ENCODE assay signal across 8 cellular contexts in genomic region chr1:2546515-2547209, GRCh38. TPM values are rescaled to one million over a fixed set of nuclear protein-coding genes. Genes with fewer than 3 reads are reported as not detected.
DNase-seq lines count a peak whose midpoint lies in the region; ATAC-seq and TF ChIP-seq lines count a peak whose summit lies in the region.

No MANE protein-coding gene starts in this region.

- H3K36me3 Mint-ChIP-seq in activated naive CD4-positive, alpha-beta T cell treated with anti-CD3 and anti-CD28 coated beads, Interleukin-2, amount 50 U/mL, for 24 hours = no peaks in the 10 kb centered on the region
- H3K36me3 Mint-ChIP-seq in glutamatergic neuron (ENCODE audit: unreplicated experiment) (no peaks in the 10 kb centered on the region), osteocyte (ENCODE audit: unreplicated experiment) (no peaks in the 10 kb centered on the region)

- H3K9me3 ChIP-seq in SJSA1 (replicated peaks) (no peaks in the 10 kb centered on the region), tibial nerve (no peaks in the 10 kb centered on the region)

- peak overlapping the region; percentile 71 for H3K4me3 ChIP-seq in Jurkat, Clone E6-1 (ENCODE audit: low read length)
- peak overlapping the region; percentile 39 for H3K4me3 ChIP-seq in SJSA1
- H3K4me3 ChIP-seq in tibial nerve = peak overlapping the region; percentile 36 to 68 (median 51)

- H3K36me3 ChIP-seq in SJSA1 = no peaks in the 10 kb centered on the region
- H3K36me3 ChIP-seq in tibial nerve = no peaks in the 10 kb centered on the region

- no peaks in the 10 kb centered on the region for H3K9me3 Mint-ChIP-seq in activated naive CD4-positive, alpha-beta T cell treated with anti-CD3 and anti-CD28 coated beads, Interleukin-2, amount 50 U/mL, for 24 hours
- H3K9me3 Mint-ChIP-seq in glutamatergic neuron (ENCODE audit: unreplicated experiment) (peaks cover 2% of the 10 kb centered on the region), osteocyte (ENCODE audit: unreplicated experiment) (no peaks in the 10 kb centered on the region)

- DNase-seq in DMS 273 treated with DMSO at 0.1 percent for 48 hours (lab: John Stamatoyannopoulos, UW) = peak; percentile 25
- peak; percentile 93 for DNase-seq in Jurkat, Clone E6-1 (ENCODE audit: low read depth, low spot score)
- DNase-seq in SJSA1 (ENCODE audit: low read depth in 1 of 2, low spot score in 2 of 2) = peak; percentile 61 to 80
- DNase-seq in glutamatergic neuron = peak; percentile 70
- no peak for DNase-seq in osteocyte (ENCODE audit: extremely low spot score, unreplicated experiment)
- peak; percentile 68 to 81 for DNase-seq in tibial nerve (ENCODE audit: low spot score in 2 of 2)

- H3K4me1 Mint-ChIP-seq in activated naive CD4-positive, alpha-beta T cell treated with anti-CD3 and anti-CD28 coated beads, Interleukin-2, amount 50 U/mL, for 24 hours = peaks cover 19% of the 10 kb centered on the region
- H3K4me1 Mint-ChIP-seq in glutamatergic neuron (ENCODE audit: low read depth, unreplicated experiment) (peaks cover 13% of the 10 kb centered on the region), osteocyte (ENCODE audit: unreplicated experiment) (peaks cover 37% of the 10 kb centered on the region)

- no peak for TF ChIP-seq CTCF in glutamatergic neuron (IDR thresholded peaks at IDR 0.05; ENCODE audit: partially characterized antibody, unreplicated experiment)
- TF ChIP-seq CTCF in osteocyte (IDR thresholded peaks at IDR 0.05) = no peak
- peak in 2 of 5 experiments; percentile 36 to 42 for TF ChIP-seq CTCF in tibial nerve (IDR thresholded peaks at IDR 0.05)

- peak; percentile 37 for ATAC-seq in GM21529 (IDR thresholded peaks at IDR 0.05; ENCODE audit: unreplicated experiment)

- H3K27ac ChIP-seq in SJSA1 (peak overlapping the region; percentile 2; the same call in 1 of the 2 replicates), tibial nerve (peak overlapping the region; percentile 94 to 98 (median 96))

- H3K4me1 ChIP-seq in SJSA1 (replicated peaks) = peaks cover 40% of the 10 kb centered on the region
- H3K4me1 ChIP-seq in tibial nerve = peaks cover 0 to 67% (median 49%) of the 10 kb centered on the region in 4 donors

- 0 to 6% methylated on average over 8 to 22 of the region's 52 CpGs for WGBS in tibial nerve, 2 donors

- H3K27me3 ChIP-seq in SJSA1 (replicated peaks) (no peaks in the 10 kb centered on the region), tibial nerve (no peaks in the 10 kb centered on the region)

- H3K27me3 Mint-ChIP-seq in activated naive CD4-positive, alpha-beta T cell treated with anti-CD3 and anti-CD28 coated beads, Interleukin-2, amount 50 U/mL, for 24 hours = no peaks in the 10 kb centered on the region
- H3K27me3 Mint-ChIP-seq in glutamatergic neuron (ENCODE audit: unreplicated experiment) (peaks cover 5% of the 10 kb centered on the region), osteocyte (ENCODE audit: unreplicated experiment) (no peaks in the 10 kb centered on the region)

- peak; percentile 41 to 47 for TF ChIP-seq POLR2A in tibial nerve (IDR thresholded peaks at IDR 0.05)

- peak overlapping the region; percentile 84 for H3K4me3 Mint-ChIP-seq in activated naive CD4-positive, alpha-beta T cell treated with anti-CD3 and anti-CD28 coated beads, Interleukin-2, amount 50 U/mL, for 24 hours
- H3K4me3 Mint-ChIP-seq in glutamatergic neuron (ENCODE audit: unreplicated experiment) (peak overlapping the region; percentile 77), osteocyte (ENCODE audit: unreplicated experiment) (peak overlapping the region; percentile 61)

- TF ChIP-seq EP300 in tibial nerve (IDR thresholded peaks at IDR 0.05) = peak in 1 of 2 donors; percentile 76

- H3K27ac Mint-ChIP-seq in activated naive CD4-positive, alpha-beta T cell treated with anti-CD3 and anti-CD28 coated beads, Interleukin-2, amount 50 U/mL, for 24 hours = peak overlapping the region; percentile 85
- H3K27ac Mint-ChIP-seq in glutamatergic neuron (ENCODE audit: unreplicated experiment) (peak overlapping the region; percentile 43), osteocyte (ENCODE audit: unreplicated experiment) (no peak overlapping the region)

RNA-seq across cellular contexts. Expression of gene TNFRSF14, which starts 9.5 kb away (rescaled TPM):
- 10.1 TPM for polyA plus RNA-seq in Jurkat, Clone E6-1 (2012; ENCODE audit: insufficient read depth, insufficient read length)
- total RNA-seq in SJSA1 (2014; rRNA removed; shearing (Covaris generic)) = 8.1 and 22.2 TPM in 2 replicates
- total RNA-seq in glutamatergic neuron (ENCODE audit: unreplicated experiment) (1.2 TPM), osteocyte (6.5 TPM in 2 replicates), tibial nerve (100 to 1,000 TPM in 1 of 4 donors, 10 to 100 TPM in 3; 64.9 to 105 (median 91.1) TPM)

RNA-seq across cellular contexts. Expression of gene HES5, which starts 16.6 kb away (rescaled TPM):
- polyA plus RNA-seq in Jurkat, Clone E6-1 (2012; ENCODE audit: insufficient read depth, insufficient read length) = not detected
- not detected in 2 replicates for total RNA-seq in SJSA1 (2014; rRNA removed; shearing (Covaris generic))
- total RNA-seq in glutamatergic neuron (ENCODE audit: unreplicated experiment) = 21.2 TPM
- total RNA-seq in osteocyte = 0.29 TPM in 1 of 2 replicates, not detected in the other
- total RNA-seq in tibial nerve = under 1 TPM in 1 of 4 donors, not detected in 3; 0.87 TPM

RNA-seq across cellular contexts. Expression of gene PANK4, which starts 20.3 kb away (rescaled TPM):
- polyA plus RNA-seq in Jurkat, Clone E6-1 (2012; ENCODE audit: insufficient read depth, insufficient read length) = 33.1 TPM
- total RNA-seq in SJSA1 (2014; rRNA removed; shearing (Covaris generic)) = 36.7 and 39.9 TPM in 2 replicates
- 58.5 TPM for total RNA-seq in glutamatergic neuron (ENCODE audit: unreplicated experiment)
- 34.1 and 34.4 TPM in 2 replicates for total RNA-seq in osteocyte
- total RNA-seq in tibial nerve = 10 to 100 TPM; 14.2 to 50.0 (median 38.1) TPM

RNA-seq across cellular contexts. Expression of gene PRXL2B, which starts 39.9 kb away (rescaled TPM):
- 19.9 TPM for polyA plus RNA-seq in Jurkat, Clone E6-1 (2012; ENCODE audit: insufficient read depth, insufficient read length)
- total RNA-seq in SJSA1 (2014; rRNA removed; shearing (Covaris generic)) = 15.2 and 16.4 TPM in 2 replicates
- total RNA-seq in glutamatergic neuron (ENCODE audit: unreplicated experiment) (46.1 TPM), osteocyte (24.0 and 24.8 TPM in 2 replicates), tibial nerve (10 to 100 TPM; 14.4 to 18.0 (median 16.9) TPM)

Comparison
In these comparisons a context has a peak if more than half of its experiments do, and no peak if none do; other contexts are left out.
1. RNA of gene HES5, which starts 16.6 kb away (total RNA-seq): 21.2 TPM in glutamatergic neuron (single experiment); 0.29 TPM in osteocyte, not detected in SJSA1 and 0.87 TPM in tibial nerve; every median in the first group is over 10 times any median in the second.
2. Peak in every context shown above with its lines, with median percentiles within 50 percentile points of each other: H3K4me3 ChIP-seq and H3K4me3 Mint-ChIP-seq.